In the genomic region with DNA sequence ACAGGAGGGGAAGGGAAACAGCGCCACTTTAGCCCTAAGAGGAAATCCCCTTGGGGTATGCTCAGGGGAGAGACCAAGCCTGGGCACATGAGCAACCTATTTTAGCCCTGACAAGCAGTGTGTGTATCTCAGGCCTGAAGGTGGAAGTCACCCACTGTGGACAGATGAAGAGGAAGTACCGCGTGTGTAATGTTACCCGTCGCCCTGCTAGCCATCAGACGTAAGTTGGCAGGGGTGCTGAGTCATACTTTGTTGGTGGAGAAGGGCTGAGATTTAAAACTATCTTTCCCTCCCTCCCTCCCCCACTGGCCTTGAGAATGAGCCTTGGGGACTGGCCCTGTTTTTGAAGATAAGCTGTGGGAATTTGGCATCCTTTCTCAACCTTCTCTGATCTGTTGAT, we compare ENCODE assay signal across 1 cellular context.
TF ChIP-seq lines count a peak whose summit lies in the region.

No MANE protein-coding gene starts in this region.

TF ChIP-seq in GM23338, 12 proteins besides CTCF, POLR2A, EP300 and RAD21:
- TF ChIP-seq, protein P1, sequence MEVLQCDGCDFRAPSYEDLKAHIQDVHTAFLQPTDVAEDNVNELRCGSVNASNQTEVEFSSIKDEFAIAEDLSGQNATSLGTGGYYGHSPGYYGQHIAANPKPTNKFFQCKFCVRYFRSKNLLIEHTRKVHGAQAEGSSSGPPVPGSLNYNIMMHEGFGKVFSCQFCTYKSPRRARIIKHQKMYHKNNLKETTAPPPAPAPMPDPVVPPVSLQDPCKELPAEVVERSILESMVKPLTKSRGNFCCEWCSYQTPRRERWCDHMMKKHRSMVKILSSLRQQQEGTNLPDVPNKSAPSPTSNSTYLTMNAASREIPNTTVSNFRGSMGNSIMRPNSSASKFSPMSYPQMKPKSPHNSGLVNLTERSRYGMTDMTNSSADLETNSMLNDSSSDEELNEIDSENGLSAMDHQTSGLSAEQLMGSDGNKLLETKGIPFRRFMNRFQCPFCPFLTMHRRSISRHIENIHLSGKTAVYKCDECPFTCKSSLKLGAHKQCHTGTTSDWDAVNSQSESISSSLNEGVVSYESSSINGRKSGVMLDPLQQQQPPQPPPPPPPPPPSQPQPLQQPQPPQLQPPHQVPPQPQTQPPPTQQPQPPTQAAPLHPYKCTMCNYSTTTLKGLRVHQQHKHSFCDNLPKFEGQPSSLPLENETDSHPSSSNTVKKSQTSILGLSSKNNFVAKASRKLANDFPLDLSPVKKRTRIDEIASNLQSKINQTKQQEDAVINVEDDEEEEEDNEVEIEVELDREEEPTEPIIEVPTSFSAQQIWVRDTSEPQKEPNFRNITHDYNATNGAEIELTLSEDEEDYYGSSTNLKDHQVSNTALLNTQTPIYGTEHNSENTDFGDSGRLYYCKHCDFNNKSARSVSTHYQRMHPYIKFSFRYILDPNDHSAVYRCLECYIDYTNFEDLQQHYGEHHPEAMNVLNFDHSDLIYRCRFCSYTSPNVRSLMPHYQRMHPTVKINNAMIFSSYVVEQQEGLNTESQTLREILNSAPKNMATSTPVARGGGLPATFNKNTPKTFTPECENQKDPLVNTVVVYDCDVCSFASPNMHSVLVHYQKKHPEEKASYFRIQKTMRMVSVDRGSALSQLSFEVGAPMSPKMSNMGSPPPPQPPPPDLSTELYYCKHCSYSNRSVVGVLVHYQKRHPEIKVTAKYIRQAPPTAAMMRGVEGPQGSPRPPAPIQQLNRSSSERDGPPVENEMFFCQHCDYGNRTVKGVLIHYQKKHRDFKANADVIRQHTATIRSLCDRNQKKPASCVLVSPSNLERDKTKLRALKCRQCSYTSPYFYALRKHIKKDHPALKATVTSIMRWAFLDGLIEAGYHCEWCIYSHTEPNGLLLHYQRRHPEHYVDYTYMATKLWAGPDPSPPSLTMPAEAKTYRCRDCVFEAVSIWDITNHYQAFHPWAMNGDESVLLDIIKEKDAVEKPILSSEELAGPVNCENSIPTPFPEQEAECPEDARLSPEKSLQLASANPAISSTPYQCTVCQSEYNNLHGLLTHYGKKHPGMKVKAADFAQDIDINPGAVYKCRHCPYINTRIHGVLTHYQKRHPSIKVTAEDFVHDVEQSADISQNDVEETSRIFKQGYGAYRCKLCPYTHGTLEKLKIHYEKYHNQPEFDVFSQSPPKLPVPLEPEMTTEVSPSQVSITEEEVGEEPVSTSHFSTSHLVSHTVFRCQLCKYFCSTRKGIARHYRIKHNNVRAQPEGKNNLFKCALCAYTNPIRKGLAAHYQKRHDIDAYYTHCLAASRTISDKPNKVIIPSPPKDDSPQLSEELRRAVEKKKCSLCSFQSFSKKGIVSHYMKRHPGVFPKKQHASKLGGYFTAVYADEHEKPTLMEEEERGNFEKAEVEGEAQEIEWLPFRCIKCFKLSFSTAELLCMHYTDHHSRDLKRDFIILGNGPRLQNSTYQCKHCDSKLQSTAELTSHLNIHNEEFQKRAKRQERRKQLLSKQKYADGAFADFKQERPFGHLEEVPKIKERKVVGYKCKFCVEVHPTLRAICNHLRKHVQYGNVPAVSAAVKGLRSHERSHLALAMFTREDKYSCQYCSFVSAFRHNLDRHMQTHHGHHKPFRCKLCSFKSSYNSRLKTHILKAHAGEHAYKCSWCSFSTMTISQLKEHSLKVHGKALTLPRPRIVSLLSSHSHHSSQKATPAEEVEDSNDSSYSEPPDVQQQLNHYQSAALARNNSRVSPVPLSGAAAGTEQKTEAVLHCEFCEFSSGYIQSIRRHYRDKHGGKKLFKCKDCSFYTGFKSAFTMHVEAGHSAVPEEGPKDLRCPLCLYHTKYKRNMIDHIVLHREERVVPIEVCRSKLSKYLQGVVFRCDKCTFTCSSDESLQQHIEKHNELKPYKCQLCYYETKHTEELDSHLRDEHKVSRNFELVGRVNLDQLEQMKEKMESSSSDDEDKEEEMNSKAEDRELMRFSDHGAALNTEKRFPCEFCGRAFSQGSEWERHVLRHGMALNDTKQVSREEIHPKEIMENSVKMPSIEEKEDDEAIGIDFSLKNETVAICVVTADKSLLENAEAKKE (CRISPR knock-in tag; IDR thresholded peaks at IDR 0.05): no peak
- TF ChIP-seq NANOG (IDR thresholded peaks at IDR 0.05; ENCODE audit: borderline replicate concordance) (no peak), ZNF331 (CRISPR knock-in tag; IDR thresholded peaks at IDR 0.05; ENCODE audit: low read depth) (no peak), ZNF114 (CRISPR knock-in tag; IDR thresholded peaks at IDR 0.05) (no peak), EZH2 (IDR thresholded peaks at IDR 0.05; ENCODE audit: low read depth, unreplicated experiment) (no peak), STAT1 (IDR thresholded peaks at IDR 0.05; ENCODE audit: unreplicated experiment) (no peak), POLR2AphosphoS5 (IDR thresholded peaks at IDR 0.05; ENCODE audit: low read depth) (no peak), EZH2phosphoT487 (IDR thresholded peaks at IDR 0.05; ENCODE audit: unreplicated experiment) (no peak)
- TF ChIP-seq, protein P2, sequence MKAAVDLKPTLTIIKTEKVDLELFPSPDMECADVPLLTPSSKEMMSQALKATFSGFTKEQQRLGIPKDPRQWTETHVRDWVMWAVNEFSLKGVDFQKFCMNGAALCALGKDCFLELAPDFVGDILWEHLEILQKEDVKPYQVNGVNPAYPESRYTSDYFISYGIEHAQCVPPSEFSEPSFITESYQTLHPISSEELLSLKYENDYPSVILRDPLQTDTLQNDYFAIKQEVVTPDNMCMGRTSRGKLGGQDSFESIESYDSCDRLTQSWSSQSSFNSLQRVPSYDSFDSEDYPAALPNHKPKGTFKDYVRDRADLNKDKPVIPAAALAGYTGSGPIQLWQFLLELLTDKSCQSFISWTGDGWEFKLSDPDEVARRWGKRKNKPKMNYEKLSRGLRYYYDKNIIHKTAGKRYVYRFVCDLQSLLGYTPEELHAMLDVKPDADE (IDR thresholded peaks at IDR 0.05): no peak
